Comparison of ENCODE assay signal across 8 cellular contexts in genomic region chr19:39474139-39474620, GRCh38. TPM values are rescaled to one million over a fixed set of nuclear protein-coding genes. Genes with fewer than 3 reads are reported as not detected.
DNase-seq lines count a peak whose midpoint lies in the region; ATAC-seq and TF ChIP-seq lines count a peak whose summit lies in the region.

No MANE protein-coding gene starts in this region.

- CTCF ChIA-PET in activated CD8-positive, alpha-beta T cell treated with anti-CD3 and anti-CD28 coated beads for 36 hours (lab: Charles Lee), result interaction anchor here (0.6 to 5.2 kb wide), 28 partner anchors 8 to 76 kb away, joined by 3 to 52 read pairs (median 4); partner anchors contain the start of genes DLL3, EID2B and RPS16

- no peak overlapping the region for H3K4me3 Mint-ChIP-seq in activated CD8-positive, alpha-beta T cell treated with anti-CD3 and anti-CD28 coated beads for 36 hours

- H3K36me3 Mint-ChIP-seq in activated CD8-positive, alpha-beta T cell treated with anti-CD3 and anti-CD28 coated beads for 36 hours (ENCODE audit: low read depth), result peaks cover 54% of the 10 kb centered on the region

- H3K27me3 Mint-ChIP-seq in activated CD8-positive, alpha-beta T cell treated with anti-CD3 and anti-CD28 coated beads for 36 hours, result no peaks in the 10 kb centered on the region

- no peaks in the 10 kb centered on the region for H3K9me3 ChIP-seq in mucosa of descending colon

- TF ChIP-seq CTCF in GM12873 (IDR thresholded peaks at IDR 0.05; ENCODE audit: insufficient read depth, low read depth, low read length, missing control alignments) (peak; percentile 85), mucosa of descending colon (IDR thresholded peaks at IDR 0.05) (peak; percentile 60)
- TF ChIP-seq CTCF in activated CD8-positive, alpha-beta T cell treated with anti-CD3 and anti-CD28 coated beads for 36 hours (IDR thresholded peaks at IDR 0.05), result peak; percentile 76

- POLR2A ChIA-PET in activated CD8-positive, alpha-beta T cell treated with anti-CD3 and anti-CD28 coated beads for 36 hours (lab: Charles Lee), result interaction anchor here (0.8 to 1.1 kb wide), 2 partner anchors 9 to 39 kb away, joined by 3 to 4 read pairs; no protein-coding TSS in a partner anchor

- H3K36me3 ChIP-seq in mucosa of descending colon (ENCODE audit: low read depth), result peaks cover 7% of the 10 kb centered on the region

- H3K9me3 Mint-ChIP-seq in activated CD8-positive, alpha-beta T cell treated with anti-CD3 and anti-CD28 coated beads for 36 hours, result no peaks in the 10 kb centered on the region

- ATAC-seq in activated CD8-positive, alpha-beta T cell treated with anti-CD3 and anti-CD28 coated beads for 36 hours, result peak; percentile 70
- ATAC-seq in mucosa of descending colon (peak; percentile 68), HG02885 (IDR thresholded peaks at IDR 0.05; ENCODE audit: poor library complexity, unreplicated experiment) (no peak)

- peak; percentile 94 for DNase-seq in NCI-H2227 (lab: John Stamatoyannopoulos, UW; ENCODE audit: unreplicated experiment)
- DNase-seq in activated CD8-positive, alpha-beta T cell treated with anti-CD3 and anti-CD28 coated beads for 36 hours, result peak; percentile 80
- peak; percentile 87 for DNase-seq in ecto neural progenitor cell (ENCODE audit: low spot score)
- DNase-seq in mucosa of descending colon, result peak in 2 of 3 donors; percentile 66 to 71
- peak; percentile 42 to 46 for DNase-seq in stimulated activated CD8-positive, alpha-beta memory T cell treated with anti-CD3 and anti-CD28 coated beads, Interleukin-7, amount 100 ng/mL, for 4 hours (ENCODE audit: low read depth in 2 of 2)
- DNase-seq in HCEC 1CT, result no peak

- intact Hi-C loops in activated CD8-positive, alpha-beta T cell treated with anti-CD3 and anti-CD28 coated beads for 36 hours (cut with micrococcal nuclease), result loop anchor here (10.0 kb wide), 1 partner anchor 61 kb away; the partner anchor contains the start of gene EID2B
- intact Hi-C loops in mucosa of descending colon (cut with DNase I, micrococcal nuclease), result no loop called here

- H3K4me3 ChIP-seq in mucosa of descending colon, result no peak overlapping the region

- peaks cover 32% of the 10 kb centered on the region for H3K4me1 Mint-ChIP-seq in activated CD8-positive, alpha-beta T cell treated with anti-CD3 and anti-CD28 coated beads for 36 hours (ENCODE audit: low read depth)

- no peaks in the 10 kb centered on the region for H3K4me1 ChIP-seq in mucosa of descending colon (ENCODE audit: low read depth)

- no peak overlapping the region for H3K27ac Mint-ChIP-seq in activated CD8-positive, alpha-beta T cell treated with anti-CD3 and anti-CD28 coated beads for 36 hours

RNA-seq across cellular contexts. Expression of gene TIMM50, which starts 6.5 kb away (rescaled TPM):
- 100 to 1,000 TPM; 108 to 114 TPM for total RNA-seq in activated CD8-positive, alpha-beta T cell treated with anti-CD3 and anti-CD28 coated beads for 36 hours
- total RNA-seq in mucosa of descending colon, result 10 to 100 TPM; 52.6 to 57.9 (median 57.7) TPM

RNA-seq across cellular contexts. Expression of gene DLL3, which starts 24.6 kb away (rescaled TPM):
- 1 to 10 TPM; 1.3 to 1.6 TPM for total RNA-seq in activated CD8-positive, alpha-beta T cell treated with anti-CD3 and anti-CD28 coated beads for 36 hours
- total RNA-seq in mucosa of descending colon, result not detected

RNA-seq across cellular contexts. Expression of gene SUPT5H, which starts 28.8 kb away (rescaled TPM):
- 100 to 1,000 TPM; 127 to 141 TPM for total RNA-seq in activated CD8-positive, alpha-beta T cell treated with anti-CD3 and anti-CD28 coated beads for 36 hours
- 100 to 1,000 TPM; 101 to 122 (median 102) TPM for total RNA-seq in mucosa of descending colon

RNA-seq across cellular contexts. Expression of gene RPS16, which starts 38.4 kb away (rescaled TPM):
- total RNA-seq in activated CD8-positive, alpha-beta T cell treated with anti-CD3 and anti-CD28 coated beads for 36 hours, result 1,000 to 10,000 TPM; 3,249 to 3,324 TPM
- 1,000 to 10,000 TPM; 1,270 to 1,804 (median 1,507) TPM for total RNA-seq in mucosa of descending colon

RNA-seq across cellular contexts. Expression of gene SELENOV, which starts 40.8 kb away (rescaled TPM):
- not detected for total RNA-seq in activated CD8-positive, alpha-beta T cell treated with anti-CD3 and anti-CD28 coated beads for 36 hours
- not detected for total RNA-seq in mucosa of descending colon
